In the genomic region with DNA sequence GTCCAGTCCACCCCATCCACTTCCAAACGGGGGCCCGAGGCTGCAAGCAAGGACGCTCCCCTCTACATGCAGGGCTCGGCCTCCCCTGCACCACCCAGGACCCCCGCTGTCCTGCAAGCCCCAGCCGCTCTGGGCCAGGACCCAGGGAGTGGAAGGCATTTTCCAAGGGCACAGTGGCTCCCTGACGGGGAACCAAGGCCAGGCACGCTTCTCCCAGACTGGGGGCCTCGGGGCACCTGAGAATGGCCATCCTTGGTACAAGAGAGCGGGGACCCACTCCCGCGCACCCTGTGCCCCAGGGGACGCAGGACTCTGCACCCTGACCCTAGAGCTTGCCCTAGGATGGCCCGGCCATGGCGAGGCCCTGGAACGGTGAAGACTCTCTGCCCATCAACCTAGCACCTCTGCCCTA, we compare ENCODE assay signal across 11 cellular contexts. TPM values are rescaled to one million over a fixed set of nuclear protein-coding genes. Genes with fewer than 3 reads are reported as not detected.
DNase-seq lines count a peak whose midpoint lies in the region; ATAC-seq, FAIRE-seq and TF ChIP-seq lines count a peak whose summit lies in the region.
"Had no signal": no experiment of that assay in that cellular context is flagged by ENCODE, and none has a peak within 500 bp of the region (broad histone marks: within the 10 kb centered on the region; RNA-seq: fewer than 3 reads in every experiment).

No MANE protein-coding gene starts in this region.

- no peak for TF ChIP-seq CTCF in astrocyte (IDR thresholded peaks at IDR 0.05; ENCODE audit: insufficient read depth, low read depth, low read length)
- TF ChIP-seq CTCF in mesothelial cell of epicardium (IDR thresholded peaks at IDR 0.05; ENCODE audit: unreplicated experiment): no peak
- no peak for TF ChIP-seq CTCF in suprapubic skin (IDR thresholded peaks at IDR 0.05)

- peaks cover 7% of the 10 kb centered on the region for H3K4me1 Mint-ChIP-seq in activated T-cell treated with anti-CD3 and anti-CD28 coated beads, Interleukin-2, amount 50 U/mL, for 4 hours (ENCODE audit: low read depth)
- H3K4me1 Mint-ChIP-seq in astrocyte (ENCODE audit: low read depth, unreplicated experiment) (peaks cover 4% of the 10 kb centered on the region), mesothelial cell of epicardium (peaks cover 15% of the 10 kb centered on the region)

- H4K20me1 ChIP-seq in astrocyte (ENCODE audit: insufficient read depth, low read length): no peaks in the 10 kb centered on the region

- H3K9me3 ChIP-seq in astrocyte (ENCODE audit: insufficient read depth, low read depth, low read length) (no peaks in the 10 kb centered on the region), suprapubic skin (no peaks in the 10 kb centered on the region)

- H3K27me3 Mint-ChIP-seq in activated T-cell treated with anti-CD3 and anti-CD28 coated beads, Interleukin-2, amount 50 U/mL, for 4 hours (ENCODE audit: low read depth): peaks cover 44% of the 10 kb centered on the region
- H3K27me3 Mint-ChIP-seq in astrocyte (ENCODE audit: low read depth, unreplicated experiment) (peaks cover 6% of the 10 kb centered on the region), mesothelial cell of epicardium (ENCODE audit: low read depth) (peaks cover 4% of the 10 kb centered on the region)

- H3K4me3 Mint-ChIP-seq in activated T-cell treated with anti-CD3 and anti-CD28 coated beads, Interleukin-2, amount 50 U/mL, for 4 hours: peak overlapping the region; percentile 64
- no peak overlapping the region for H3K4me3 Mint-ChIP-seq in astrocyte (ENCODE audit: unreplicated experiment)
- H3K4me3 Mint-ChIP-seq in mesothelial cell of epicardium: peak overlapping the region; percentile 43

- no peak for ATAC-seq in activated T-cell treated with anti-CD3 and anti-CD28 coated beads, Interleukin-2, amount 50 U/mL, for 4 hours
- no peak for ATAC-seq in HG03097 (IDR thresholded peaks at IDR 0.05; ENCODE audit: low FRiP score, unreplicated experiment)
- ATAC-seq in GM21576 (IDR thresholded peaks at IDR 0.05; ENCODE audit: unreplicated experiment): no peak

- TF ChIP-seq EP300 in suprapubic skin (IDR thresholded peaks at IDR 0.05): no peak

- no peaks in the 10 kb centered on the region for H3K79me2 ChIP-seq in astrocyte (ENCODE audit: insufficient read depth, low read length)

- H2AFZ ChIP-seq in astrocyte (ENCODE audit: low read depth, low read length): peak overlapping the region; percentile 77

- no peaks in the 10 kb centered on the region for H3K9me3 Mint-ChIP-seq in activated T-cell treated with anti-CD3 and anti-CD28 coated beads, Interleukin-2, amount 50 U/mL, for 4 hours
- H3K9me3 Mint-ChIP-seq in astrocyte (ENCODE audit: unreplicated experiment): peaks cover 17% of the 10 kb centered on the region
- H3K9me3 Mint-ChIP-seq in mesothelial cell of epicardium: peaks cover 5% of the 10 kb centered on the region

- H3K27ac Mint-ChIP-seq in astrocyte (ENCODE audit: unreplicated experiment) (no peak overlapping the region), mesothelial cell of epicardium (no peak overlapping the region)

- H3K27ac ChIP-seq in astrocyte (ENCODE audit: low read depth, low read length): no peak overlapping the region
- no peak overlapping the region for H3K27ac ChIP-seq in suprapubic skin
- H3K27ac ChIP-seq: C4-2B, WERI-Rb-1 had no signal

- H3K27me3 ChIP-seq in astrocyte (ENCODE audit: insufficient read depth, low read length) (no peaks in the 10 kb centered on the region), suprapubic skin (no peaks in the 10 kb centered on the region)

- H3K4me3 ChIP-seq in astrocyte (ENCODE audit: insufficient read depth, low read depth, low read length): no peak overlapping the region
- H3K4me3 ChIP-seq in suprapubic skin: peak overlapping the region; percentile 59

- no peak for FAIRE-seq in astrocyte (lab: Jason Lieb, UNC)

- 98% methylated on average over 8 of the region's 16 CpGs for WGBS in suprapubic skin

- no peaks in the 10 kb centered on the region for H3K36me3 Mint-ChIP-seq in activated T-cell treated with anti-CD3 and anti-CD28 coated beads, Interleukin-2, amount 50 U/mL, for 4 hours (ENCODE audit: insufficient read depth)
- H3K36me3 Mint-ChIP-seq in astrocyte (ENCODE audit: low read depth, unreplicated experiment) (no peaks in the 10 kb centered on the region), mesothelial cell of epicardium (no peaks in the 10 kb centered on the region)

- no peak for TF ChIP-seq POLR2A in suprapubic skin (IDR thresholded peaks at IDR 0.05)

- no peak overlapping the region for H3K9ac ChIP-seq in astrocyte (ENCODE audit: low read length)

- H3K4me1 ChIP-seq in astrocyte (ENCODE audit: insufficient read depth, low read length): peaks cover 4% of the 10 kb centered on the region
- H3K4me1 ChIP-seq in suprapubic skin: peaks cover 12% of the 10 kb centered on the region

- no peak for DNase-seq in activated T-cell treated with anti-CD3 and anti-CD28 coated beads, Interleukin-2, amount 50 U/mL, for 4 hours
- no peak for DNase-seq in activated T-cell treated with anti-CD3 and anti-CD28 coated beads, Interleukin-2, amount 50 U/mL, for 48 hours
- no peak for DNase-seq in astrocyte (ENCODE audit: low read depth)
- no peak for DNase-seq in mesothelial cell of epicardium (ENCODE audit: low spot score in 2 of 2, unreplicated experiment in 2 of 2)
- DNase-seq in suprapubic skin (ENCODE audit: low spot score in 2 of 2): no peak
- no peak for DNase-seq in activated CD4-positive, CD25-positive, alpha-beta regulatory T cell treated with anti-CD3 and anti-CD28 coated beads, Interleukin-2, amount 50 U/mL, for 72 hours
- DNase-seq: NK-92 treated with Interleukin-12 subunit alpha and Interleukin-12 subunit beta, amount 100 ng/mL, for 24 hours; WERI-Rb-1 had no signal

- H3K4me2 ChIP-seq in astrocyte (ENCODE audit: low read length): peak overlapping the region; percentile 79

- no peaks in the 10 kb centered on the region for H3K36me3 ChIP-seq in astrocyte (ENCODE audit: insufficient read depth, low read length)
- H3K36me3 ChIP-seq in suprapubic skin: no peaks in the 10 kb centered on the region
- H3K36me3 ChIP-seq: WERI-Rb-1 had no signal

RNA-seq across cellular contexts. Expression of gene AKR1E2, which starts 0.5 kb away (rescaled TPM):
- 1 to 10 TPM; 3.8 to 7.9 (median 5.2) TPM for total RNA-seq in activated T-cell treated with anti-CD3 and anti-CD28 coated beads, Interleukin-2, amount 50 U/mL, for 4 hours
- 0.91 and 1.4 TPM in 2 replicates for total RNA-seq in astrocyte
- total RNA-seq in mesothelial cell of epicardium: 7.9 to 9.3 TPM (median 8.4 TPM) in 3 replicates
- 1 to 10 TPM; 1.9 to 6.7 (median 4.3) TPM for total RNA-seq in suprapubic skin
